ENCODE assay signal across 9 cellular contexts in the genomic region with DNA sequence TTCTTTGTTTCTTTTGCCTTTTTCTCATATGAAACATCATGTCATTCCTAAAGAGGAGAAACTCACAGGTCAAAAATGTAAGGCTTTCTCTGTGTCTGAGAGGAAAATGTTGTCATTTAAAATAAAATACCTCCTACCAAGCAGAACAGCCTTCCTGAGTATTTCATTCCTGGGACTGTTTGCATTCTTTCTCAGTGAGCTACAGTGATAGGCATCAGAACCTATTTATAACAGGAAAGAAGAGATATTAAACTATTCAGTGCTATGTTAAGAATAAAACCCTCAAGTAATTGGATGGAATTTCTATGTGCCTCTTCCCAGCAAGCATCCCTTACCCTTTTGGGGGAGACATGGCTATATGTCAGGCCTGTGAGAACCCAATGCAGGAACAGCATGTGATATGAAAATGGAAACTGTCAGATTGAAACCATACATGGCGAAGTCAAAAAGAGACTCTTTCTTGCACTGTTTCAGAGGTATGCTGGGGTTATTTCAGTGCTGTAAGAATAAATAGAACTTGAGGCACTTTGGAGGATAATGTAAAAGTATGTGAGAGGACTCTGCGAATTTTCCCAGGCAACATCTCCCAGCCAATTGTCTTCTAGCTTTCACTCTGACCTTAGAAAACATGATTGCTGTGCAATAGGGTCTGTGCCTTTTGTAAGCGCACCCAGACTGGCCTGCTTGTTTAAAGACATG.
DNase-seq lines count a peak whose midpoint lies in the region; ATAC-seq and TF ChIP-seq lines count a peak whose summit lies in the region.
"Had no signal": no experiment of that assay in that cellular context is flagged by ENCODE, and none has a peak within 500 bp of the region (broad histone marks: within the 10 kb centered on the region; RNA-seq: fewer than 3 reads in every experiment).

No MANE protein-coding gene starts in this region.

- H3K9me3 ChIP-seq in Loucy (ENCODE audit: insufficient read depth, low read depth, low read length) (no peaks in the 10 kb centered on the region), vagina (no peaks in the 10 kb centered on the region), spleen (peaks cover 0 to 5% (median 0%) of the 10 kb centered on the region in 8 donors)

- no peak overlapping the region for H3K27ac Mint-ChIP-seq in activated CD8-positive, alpha-beta T cell treated with anti-CD3 and anti-CD28 coated beads, Interleukin-2, amount 10 ng/mL, durations not matched to agents 7 days and 5 days

- H3K27me3 Mint-ChIP-seq in activated CD8-positive, alpha-beta T cell treated with anti-CD3 and anti-CD28 coated beads, Interleukin-2, amount 10 ng/mL, durations not matched to agents 7 days and 5 days (ENCODE audit: low read depth): no peaks in the 10 kb centered on the region

- DNase-seq in 8988T (peak; percentile 20), fibroblast of villous mesenchyme (ENCODE audit: low read depth) (peak; percentile 91), vagina (ENCODE audit: extremely low spot score in 2 of 2) (no peak), spleen (no peak)
- DNase-seq in activated CD8-positive, alpha-beta T cell treated with anti-CD3 and anti-CD28 coated beads, Interleukin-2, amount 10 ng/mL, durations not matched to agents 7 days and 5 days: no peak
- DNase-seq in stimulated activated CD4-positive, alpha-beta T cell treated with anti-CD3 and anti-CD28 coated beads, Interleukin-15, amount 100 ng/mL, for 24 hours: no peak

- H3K4me2 ChIP-seq in Loucy (ENCODE audit: low read depth, low read length, poor library complexity, severe bottlenecking): peak overlapping the region; percentile 15
- H3K4me2 ChIP-seq: BLaER1 treated with 17β-estradiol and CSF1 and Interleukin-3, amounts not matched to agents 10 nM and 100 nM had no signal

- no peaks in the 10 kb centered on the region for H3K9me3 Mint-ChIP-seq in activated CD8-positive, alpha-beta T cell treated with anti-CD3 and anti-CD28 coated beads, Interleukin-2, amount 10 ng/mL, durations not matched to agents 7 days and 5 days (ENCODE audit: insufficient read depth)

- H3K4me1 ChIP-seq in Loucy (ENCODE audit: insufficient read depth, low read length, poor library complexity, severe bottlenecking) (peaks cover 9% of the 10 kb centered on the region), vagina (peaks cover 7% of the 10 kb centered on the region), spleen (peaks cover 0 to 5% (median 0%) of the 10 kb centered on the region in 6 donors)
- H3K4me1 ChIP-seq: BLaER1 treated with 17β-estradiol and CSF1 and Interleukin-3, amounts not matched to agents 10 nM and 100 nM had no signal

- H3F3A ChIP-seq in Loucy (ENCODE audit: low read depth): no peaks in the 10 kb centered on the region

- no peak overlapping the region for H3K4me3 ChIP-seq in Loucy (ENCODE audit: low read length, poor library complexity, severe bottlenecking)
- peak overlapping the region; percentile 24 for H3K4me3 ChIP-seq in fibroblast of villous mesenchyme (ENCODE audit: low read depth, low read length)
- H3K4me3 ChIP-seq in vagina: no peak overlapping the region
- H3K4me3 ChIP-seq in spleen: no peak overlapping the region
- H3K4me3 ChIP-seq: BLaER1 treated with 17β-estradiol and CSF1 and Interleukin-3, amounts not matched to agents 10 nM and 100 nM had no signal

- H3K4me3 Mint-ChIP-seq in activated CD8-positive, alpha-beta T cell treated with anti-CD3 and anti-CD28 coated beads, Interleukin-2, amount 10 ng/mL, durations not matched to agents 7 days and 5 days: no peak overlapping the region

- no peaks in the 10 kb centered on the region for H3K36me3 Mint-ChIP-seq in activated CD8-positive, alpha-beta T cell treated with anti-CD3 and anti-CD28 coated beads, Interleukin-2, amount 10 ng/mL, durations not matched to agents 7 days and 5 days (ENCODE audit: low read depth)

- no peaks in the 10 kb centered on the region for H4K20me1 ChIP-seq in Loucy (ENCODE audit: insufficient read depth, low read length, poor library complexity, severe bottlenecking)
- H4K20me1 ChIP-seq: BLaER1 treated with 17β-estradiol and CSF1 and Interleukin-3, amounts not matched to agents 10 nM and 100 nM had no signal

- H3K27me3 ChIP-seq in Loucy (ENCODE audit: insufficient read depth, low read length, poor library complexity, severe bottlenecking) (no peaks in the 10 kb centered on the region), vagina (no peaks in the 10 kb centered on the region), spleen (replicated peaks in 1 of 7) (no peaks in the 10 kb centered on the region)
- H3K27me3 ChIP-seq: BLaER1 treated with 17β-estradiol and CSF1 and Interleukin-3, amounts not matched to agents 10 nM and 100 nM had no signal

- no peaks in the 10 kb centered on the region for H3K79me2 ChIP-seq in Loucy (ENCODE audit: insufficient read depth, low read length)

- TF ChIP-seq POLR2A in vagina (IDR thresholded peaks at IDR 0.05) (no peak), spleen (IDR thresholded peaks at IDR 0.05) (no peak)

- H3K9me2 ChIP-seq in Loucy (replicated peaks; ENCODE audit: low read depth, low read length): no peaks in the 10 kb centered on the region

- WGBS in spleen, 5 donors: 63 to 83% (median 75%) methylated on average over 3 of the region's 3 CpGs

- H3K4me1 Mint-ChIP-seq in activated CD8-positive, alpha-beta T cell treated with anti-CD3 and anti-CD28 coated beads, Interleukin-2, amount 10 ng/mL, durations not matched to agents 7 days and 5 days (ENCODE audit: low read depth): no peaks in the 10 kb centered on the region

- H3K9ac ChIP-seq in Loucy (ENCODE audit: low read depth, low read length, poor library complexity, severe bottlenecking): no peak overlapping the region
- H3K9ac ChIP-seq: BLaER1 treated with 17β-estradiol and CSF1 and Interleukin-3, amounts not matched to agents 10 nM and 100 nM had no signal

- TF ChIP-seq CTCF in Loucy (conservative IDR thresholded peaks at IDR 0.05; ENCODE audit: low read length) (no peak), fibroblast of villous mesenchyme (IDR thresholded peaks at IDR 0.05; ENCODE audit: insufficient read depth, low read depth, low read length) (no peak), vagina (IDR thresholded peaks at IDR 0.05) (no peak), spleen (IDR thresholded peaks at IDR 0.05 in 8 of 11, conservative IDR thresholded peaks at IDR 0.05 in 3 of 11) (no peak)

- intact Hi-C loops in vagina (cut with DNase I): no loop called here
- intact Hi-C loops in spleen (cut with DNase I; ENCODE audit: low total_unique reads): no loop called here

- peak; percentile 94 for ATAC-seq in GM21390 (IDR thresholded peaks at IDR 0.05; ENCODE audit: unreplicated experiment)
- ATAC-seq in activated CD8-positive, alpha-beta T cell treated with anti-CD3 and anti-CD28 coated beads, Interleukin-2, amount 10 ng/mL, durations not matched to agents 7 days and 5 days: no peak

- POLR2A ChIA-PET in activated CD8-positive, alpha-beta T cell treated with anti-CD3 and anti-CD28 coated beads, Interleukin-2, amount 10 ng/mL, durations not matched to agents 7 days and 5 days (lab: Charles Lee): interaction anchor here (0.6 kb wide), 1 partner anchor 199 kb away, joined by 3 read pairs; no protein-coding TSS in a partner anchor

- CTCF ChIA-PET in activated CD8-positive, alpha-beta T cell treated with anti-CD3 and anti-CD28 coated beads, Interleukin-2, amount 10 ng/mL, durations not matched to agents 7 days and 5 days (lab: Charles Lee): no interaction called here

- H2AFZ ChIP-seq in Loucy (ENCODE audit: low read length): peak overlapping the region; percentile 78

- no peaks in the 10 kb centered on the region for H3K36me3 ChIP-seq in Loucy (ENCODE audit: insufficient read depth, low read length)
- no peaks in the 10 kb centered on the region for H3K36me3 ChIP-seq in vagina
- H3K36me3 ChIP-seq in spleen: no peaks in the 10 kb centered on the region
- H3K36me3 ChIP-seq: BLaER1 treated with 17β-estradiol and CSF1 and Interleukin-3, amounts not matched to agents 10 nM and 100 nM had no signal

- peak overlapping the region; percentile 20 for H3K27ac ChIP-seq in vagina
- peak overlapping the region in 4 of 8 donors; percentile 34 to 41 (median 39) for H3K27ac ChIP-seq in spleen
- H3K27ac ChIP-seq: BLaER1 treated with 17β-estradiol and CSF1 and Interleukin-3, amounts not matched to agents 10 nM and 100 nM had no signal

Comparison
In these comparisons a context has a peak if more than half of its experiments do, and no peak if none do; other contexts are left out.
1. DNase-seq: peak in 8988T (single experiment) and fibroblast of villous mesenchyme (single experiment); none in vagina (0 of 2), spleen (single experiment), activated CD8-positive, alpha-beta T cell treated with anti-CD3 and anti-CD28 coated beads, Interleukin-2, amount 10 ng/mL, durations not matched to agents 7 days and 5 days (single experiment) and stimulated activated CD4-positive, alpha-beta T cell treated with anti-CD3 and anti-CD28 coated beads, Interleukin-15, amount 100 ng/mL, for 24 hours (single experiment).